Comparison of ENCODE assay signal across 1 cellular context in genomic region chr16:22190169-22191088, GRCh38.
TF ChIP-seq lines count a peak whose summit lies in the region.

No MANE protein-coding gene starts in this region.

TF ChIP-seq in HepG2, 621 proteins besides CTCF, POLR2A, EP300 and RAD21 (continued from another document and continues in another):
- no peak for TF ChIP-seq MLXIP (CRISPR knock-in tag; IDR thresholded peaks at IDR 0.05; ENCODE audit: borderline replicate concordance)
- peak; percentile 99; the same call in 1 of the 2 replicates for TF ChIP-seq SMAD1 (CRISPR knock-in tag; IDR thresholded peaks at IDR 0.05; ENCODE audit: borderline replicate concordance, low read depth)
- peak; percentile 74; the same call in 1 of the 2 replicates for TF ChIP-seq TARDBP (CRISPR knock-in tag; IDR thresholded peaks at IDR 0.05)
- TF ChIP-seq SYNCRIP (IDR thresholded peaks at IDR 0.05; ENCODE audit: insufficient read depth, low read depth, low read length): no peak
- peak; percentile 96 for TF ChIP-seq POGK (CRISPR knock-in tag; conservative IDR thresholded peaks at IDR 0.05)
- no peak for TF ChIP-seq CENPX (CRISPR knock-in tag; IDR thresholded peaks at IDR 0.05)
- peak; percentile 48; the same call in 1 of the 2 replicates for TF ChIP-seq ZFP36L2 (CRISPR knock-in tag; IDR thresholded peaks at IDR 0.05)
- peak; percentile 70; the same call in 1 of the 2 replicates for TF ChIP-seq ZZZ3 (CRISPR knock-in tag; IDR thresholded peaks at IDR 0.05; ENCODE audit: borderline replicate concordance)
- TF ChIP-seq DMAP1 (CRISPR knock-in tag; IDR thresholded peaks at IDR 0.05): peak; percentile 72; the same call in 1 of the 2 replicates
- no peak for TF ChIP-seq MTA3 (CRISPR knock-in tag; IDR thresholded peaks at IDR 0.05)
- TF ChIP-seq ZGPAT (CRISPR knock-in tag; IDR thresholded peaks at IDR 0.05): peak; percentile 81
- TF ChIP-seq MXI1 (IDR thresholded peaks at IDR 0.05; ENCODE audit: borderline replicate concordance, low read depth, low read length): peak; percentile 94
- peak; percentile 83 for TF ChIP-seq ZMYM4 (CRISPR knock-in tag; IDR thresholded peaks at IDR 0.05)
- peak; percentile 74; the same call in 1 of the 2 replicates for TF ChIP-seq KAT7 (CRISPR knock-in tag; IDR thresholded peaks at IDR 0.05; ENCODE audit: borderline replicate concordance)
- no peak; the same call in none of the 2 replicates for TF ChIP-seq KLF9 (CRISPR knock-in tag; IDR thresholded peaks at IDR 0.05; ENCODE audit: low read depth)
- TF ChIP-seq IKZF4 (CRISPR knock-in tag; IDR thresholded peaks at IDR 0.05; ENCODE audit: borderline replicate concordance, low read depth, not compliant biosample characterization): peak; percentile 53
- no peak for TF ChIP-seq MTF1 (CRISPR knock-in tag; IDR thresholded peaks at IDR 0.05)
- TF ChIP-seq YEATS2 (CRISPR knock-in tag; IDR thresholded peaks at IDR 0.05; ENCODE audit: borderline replicate concordance): no peak; the same call in 1 of the 2 replicates
- no peak for TF ChIP-seq RCOR2 (CRISPR knock-in tag; IDR thresholded peaks at IDR 0.05)
- 0 out of 2 replicates have a peak, but pooled peaks have one; percentile 82 for TF ChIP-seq ZNF383 (CRISPR knock-in tag; IDR thresholded peaks at IDR 0.05; ENCODE audit: borderline replicate concordance)
- peak; percentile 79; the same call in 1 of the 2 replicates for TF ChIP-seq ZNF564 (CRISPR knock-in tag; IDR thresholded peaks at IDR 0.05)
- TF ChIP-seq NRL (CRISPR knock-in tag; IDR thresholded peaks at IDR 0.05; ENCODE audit: borderline replicate concordance): peak; percentile 95
- TF ChIP-seq TCF7L2 (IDR thresholded peaks at IDR 0.05; ENCODE audit: low read depth, low read length): no peak
- TF ChIP-seq TFDP2 (CRISPR knock-in tag; IDR thresholded peaks at IDR 0.05): no peak
- peak; percentile 95 for TF ChIP-seq MEIS1 (CRISPR knock-in tag; IDR thresholded peaks at IDR 0.05; ENCODE audit: borderline replicate concordance)
- TF ChIP-seq TRAFD1 (CRISPR knock-in tag; IDR thresholded peaks at IDR 0.05; ENCODE audit: borderline replicate concordance): no peak
- no peak for TF ChIP-seq TERF1 (CRISPR knock-in tag; IDR thresholded peaks at IDR 0.05)
- TF ChIP-seq POGZ (CRISPR knock-in tag; IDR thresholded peaks at IDR 0.05): peak; percentile 55; the same call in 1 of the 2 replicates
- TF ChIP-seq ZNF567 (CRISPR knock-in tag; IDR thresholded peaks at IDR 0.05; ENCODE audit: borderline replicate concordance): peak; percentile 100
- no peak for TF ChIP-seq LCORL (IDR thresholded peaks at IDR 0.05)
- peak; percentile 86 for TF ChIP-seq LCORL (CRISPR knock-in tag; IDR thresholded peaks at IDR 0.05)
- TF ChIP-seq AKNA (CRISPR knock-in tag; IDR thresholded peaks at IDR 0.05; ENCODE audit: borderline replicate concordance): no peak
- TF ChIP-seq MZF1 (CRISPR knock-in tag; IDR thresholded peaks at IDR 0.05; ENCODE audit: borderline replicate concordance): no peak
- peak; percentile 88; the same call in 1 of the 2 replicates for TF ChIP-seq ZMAT3 (CRISPR knock-in tag; conservative IDR thresholded peaks at IDR 0.05)
- peak; percentile 95; the same call in 1 of the 2 replicates for TF ChIP-seq STAT6 (CRISPR knock-in tag; IDR thresholded peaks at IDR 0.05; ENCODE audit: borderline replicate concordance)
- TF ChIP-seq ZNF776 (CRISPR knock-in tag; IDR thresholded peaks at IDR 0.05): peak; percentile 97; the same call in 1 of the 2 replicates
- TF ChIP-seq TEAD3 (CRISPR knock-in tag; optimal IDR thresholded peaks at IDR 0.05; ENCODE audit: borderline replicate concordance): peak; percentile 67
- TF ChIP-seq ZNF253 (CRISPR knock-in tag; IDR thresholded peaks at IDR 0.05; ENCODE audit: borderline replicate concordance): no peak
- TF ChIP-seq ZNF672 (CRISPR knock-in tag; IDR thresholded peaks at IDR 0.05): no peak
- no peak for TF ChIP-seq FOXO4 (CRISPR knock-in tag; conservative IDR thresholded peaks at IDR 0.05)
- TF ChIP-seq TBX2 (CRISPR knock-in tag; IDR thresholded peaks at IDR 0.05; ENCODE audit: borderline replicate concordance): peak; percentile 80; the same call in 1 of the 2 replicates
- TF ChIP-seq ZNF20 (CRISPR knock-in tag; IDR thresholded peaks at IDR 0.05): no peak
- no peak for TF ChIP-seq NR2F1 (CRISPR knock-in tag; IDR thresholded peaks at IDR 0.05)
- TF ChIP-seq STAG1 (CRISPR knock-in tag; IDR thresholded peaks at IDR 0.05): peak; percentile 18; the same call in 1 of the 2 replicates
